Comparison of ENCODE assay signal across 11 cellular contexts in genomic region chr1:168834225-168834872, GRCh38.
DNase-seq lines count a peak whose midpoint lies in the region; ATAC-seq lines count a peak whose summit lies in the region.
"Had no signal": no experiment of that assay in that cellular context is flagged by ENCODE, and none has a peak within 500 bp of the region (broad histone marks: within the 10 kb centered on the region; RNA-seq: fewer than 3 reads in every experiment).

No MANE protein-coding gene starts in this region.

- no peaks in the 10 kb centered on the region for H3K79me2 ChIP-seq in GM23248 (ENCODE audit: insufficient read depth)

- peaks cover 0 to 7% (median 0%) of the 10 kb centered on the region in 3 donors for H3K36me3 Mint-ChIP-seq in immature natural killer cell

- H3K27me3 ChIP-seq in GM23248 (replicated peaks; ENCODE audit: insufficient read depth), result no peaks in the 10 kb centered on the region

- no peak overlapping the region for H3K4me3 ChIP-seq in GM23248

- no peak overlapping the region for H3K9ac ChIP-seq in GM23248

- no peaks in the 10 kb centered on the region for H3K9me2 ChIP-seq in GM23248 (ENCODE audit: insufficient read depth)

- H3K4me1 ChIP-seq in GM23248 (ENCODE audit: insufficient read depth), result no peaks in the 10 kb centered on the region

- 42 to 47% methylated on average over 2 of the region's 2 CpGs for WGBS in GM23248 (ENCODE audit: low coverage in 1 of 2, low lambda C conversion rate in 2 of 2, missing lambda C conversion rate in 2 of 2), 2 experiments

- no peak overlapping the region for H3K4me2 ChIP-seq in GM23248 (ENCODE audit: unreplicated experiment)

- DNase-seq in SW480 (ENCODE audit: low spot score) (peak; percentile 62), immature natural killer cell (no peak), renal cortical epithelial cell (ENCODE audit: low read depth) (peak; percentile 94), hippocampal formation (lab: John Stamatoyannopoulos, UW) (no peak), T-helper 9 cell (no peak), GM23248 (no peak), NCI-H524 (lab: John Stamatoyannopoulos, UW) (no peak)
- DNase-seq: activated B cell treated with CpG ODN at 0.5 μM for 24 hours, cortex of kidney, NCI-H2227 treated with DMSO at 0.1 percent for 48 hours had no signal

- H3F3A ChIP-seq in GM23248 (ENCODE audit: insufficient read depth), result no peaks in the 10 kb centered on the region

- peaks cover 26 to 37% of the 10 kb centered on the region in 2 donors for H3K4me1 Mint-ChIP-seq in immature natural killer cell
- H3K4me1 Mint-ChIP-seq: activated B cell treated with CpG ODN at 0.5 μM for 24 hours had no signal

- H4K20me1 ChIP-seq in GM23248 (ENCODE audit: insufficient read depth), result no peaks in the 10 kb centered on the region

- H3K27ac Mint-ChIP-seq in immature natural killer cell, result peak overlapping the region in 5 of 6 donors; percentile 22 to 87 (median 57)
- H3K27ac Mint-ChIP-seq: activated B cell treated with CpG ODN at 0.5 μM for 24 hours had no signal

- peak; percentile 70 for ATAC-seq in GM19463 (IDR thresholded peaks at IDR 0.05; ENCODE audit: unreplicated experiment)

- peak overlapping the region; percentile 36 to 74 (median 69) for H3K4me3 Mint-ChIP-seq in immature natural killer cell
- H3K4me3 Mint-ChIP-seq: activated B cell treated with CpG ODN at 0.5 μM for 24 hours had no signal

- in situ Hi-C loops in GM23248 (cut with MboI), result no loop called here

- H3K36me3 ChIP-seq in GM23248 (ENCODE audit: low read depth), result no peaks in the 10 kb centered on the region

- H3K27ac ChIP-seq in GM23248, result no peak overlapping the region

- H3K9me3 ChIP-seq in GM23248 (ENCODE audit: low read depth), result no peaks in the 10 kb centered on the region

- H2AFZ ChIP-seq in GM23248, result no peak overlapping the region

- H3K9me3 Mint-ChIP-seq in immature natural killer cell, result no peaks in the 10 kb centered on the region
- H3K9me3 Mint-ChIP-seq: activated B cell treated with CpG ODN at 0.5 μM for 24 hours had no signal

- H3K27me3 Mint-ChIP-seq in immature natural killer cell (ENCODE audit: low read depth in 3 of 3), result peaks cover 0 to 1% (median 0%) of the 10 kb centered on the region in 3 donors
- H3K27me3 Mint-ChIP-seq: activated B cell treated with CpG ODN at 0.5 μM for 24 hours had no signal

Comparison
In these comparisons a context has a peak if more than half of its experiments do, and no peak if none do; other contexts are left out.
1. DNase-seq: peak in SW480 (single experiment) and renal cortical epithelial cell (single experiment); none in immature natural killer cell (0 of 3), hippocampal formation (0 of 2), T-helper 9 cell (single experiment), GM23248 (single experiment) and NCI-H524 (0 of 2).